Comparison of ENCODE assay signal across 14 cellular contexts in genomic region chr16:69925311-69925710, GRCh38. TPM values are rescaled to one million over a fixed set of nuclear protein-coding genes. Genes with fewer than 3 reads are reported as not detected.
DNase-seq lines count a peak whose midpoint lies in the region; ATAC-seq and TF ChIP-seq lines count a peak whose summit lies in the region.
"Had no signal": no experiment of that assay in that cellular context is flagged by ENCODE, and none has a peak within 500 bp of the region (broad histone marks: within the 10 kb centered on the region; RNA-seq: fewer than 3 reads in every experiment).

No MANE protein-coding gene starts in this region.

- peak overlapping the region; percentile 18 for H2AK9ac ChIP-seq in IMR-90 (replicated peaks; ENCODE audit: low read depth, low read length, poor library complexity)

- H3K36me3 ChIP-seq in IMR-90 (ENCODE audit: control insufficient read depth, insufficient read depth, low read length), result no peaks in the 10 kb centered on the region
- peaks cover 12% of the 10 kb centered on the region for H3K36me3 ChIP-seq in suprapubic skin

- POLR2A ChIA-PET in IMR-90 (lab: Charles Lee; ENCODE audit: unreplicated experiment), result no interaction called here

- CTCF ChIA-PET in IMR-90 (lab: Yijun Ruan, JAX), result interaction anchor here (0.7 kb wide), 1 partner anchor 124 kb away, joined by 3 read pairs; no protein-coding TSS in a partner anchor

- no peak overlapping the region; the same call in 1 of the 2 replicates for H3K4me2 ChIP-seq in IMR-90 (ENCODE audit: low read depth, low read length)

- peak overlapping the region; percentile 71 for H3K14ac ChIP-seq in IMR-90 (replicated peaks; ENCODE audit: low read depth, low read length)

- H3K4me1 Mint-ChIP-seq in mesothelial cell of epicardium, result peaks cover 26% of the 10 kb centered on the region
- H3K4me1 Mint-ChIP-seq: immature natural killer cell had no signal

- no peaks in the 10 kb centered on the region for H3K9me3 Mint-ChIP-seq in mesothelial cell of epicardium
- H3K9me3 Mint-ChIP-seq: immature natural killer cell; stimulated activated effector memory CD8-positive, alpha-beta T cell treated with anti-CD3 and anti-CD28 coated beads, Interleukin-12 subunit alpha, Interleukin-12 subunit beta, amount 100 ng/mL, for 72 hours had no signal

- H3K4ac ChIP-seq in IMR-90 (ENCODE audit: low read depth, low read length), result peak overlapping the region; percentile 88

- peak overlapping the region; percentile 68; the same call in 1 of the 2 replicates for H3K23ac ChIP-seq in IMR-90 (ENCODE audit: low read depth, low read length)

- H3K4me3 Mint-ChIP-seq in mesothelial cell of epicardium, result no peak overlapping the region
- H3K4me3 Mint-ChIP-seq: immature natural killer cell; stimulated activated effector memory CD8-positive, alpha-beta T cell treated with anti-CD3 and anti-CD28 coated beads, Interleukin-12 subunit alpha, Interleukin-12 subunit beta, amount 100 ng/mL, for 72 hours had no signal

- H3K4me1 ChIP-seq in IMR-90 (ENCODE audit: control insufficient read depth, insufficient read depth, low read length) (peaks cover 11% of the 10 kb centered on the region), suprapubic skin (peaks cover 43% of the 10 kb centered on the region)

- BruUV-seq in IMR-90 (replicated peaks; lab: Mats Ljungman, UMichigan), result no TSS peak

- 0 out of 2 replicates have a peak overlapping the region, but pooled peaks have one; percentile 53 for H3K9ac ChIP-seq in IMR-90 (ENCODE audit: low read depth, low read length)

- peak overlapping the region; percentile 90 for H4K5ac ChIP-seq in IMR-90 (ENCODE audit: low read depth, low read length)

- H3K27me3 Mint-ChIP-seq in mesothelial cell of epicardium (ENCODE audit: low read depth), result no peaks in the 10 kb centered on the region

- in situ Hi-C loops in IMR-90 (cut with MboI; ENCODE audit: low sequenced_read_pairs), result no loop called here

- peaks cover 0 to 18% of the 10 kb centered on the region in 2 experiments; a peak in 3 of 4 replicates for H3K79me1 ChIP-seq in IMR-90 (ENCODE audit: low read depth in 1 of 2, low read length in 2 of 2)

- H3K27me3 ChIP-seq in IMR-90 (ENCODE audit: control insufficient read depth, insufficient read depth, low read length), result no peaks in the 10 kb centered on the region
- H3K27me3 ChIP-seq in dorsolateral prefrontal cortex, result no peaks in the 10 kb centered on the region
- H3K27me3 ChIP-seq in suprapubic skin, result no peaks in the 10 kb centered on the region

- peak overlapping the region; percentile 62; the same call in 1 of the 2 replicates for H2BK20ac ChIP-seq in IMR-90 (ENCODE audit: low read depth, low read length)

- H3K27ac Mint-ChIP-seq in mesothelial cell of epicardium, result peak overlapping the region; percentile 88
- H3K27ac Mint-ChIP-seq: stimulated activated effector memory CD8-positive, alpha-beta T cell treated with anti-CD3 and anti-CD28 coated beads, Interleukin-12 subunit alpha, Interleukin-12 subunit beta, amount 100 ng/mL, for 72 hours had no signal

- peak overlapping the region; percentile 79 for H4K91ac ChIP-seq in IMR-90 (ENCODE audit: insufficient read depth, low read depth, low read length)

- H3K36me3 Mint-ChIP-seq in mesothelial cell of epicardium, result peaks cover 7% of the 10 kb centered on the region

- no peaks in the 10 kb centered on the region for H3K9me3 ChIP-seq in IMR-90 (ENCODE audit: control insufficient read depth, insufficient read depth, low read length)
- no peaks in the 10 kb centered on the region for H3K9me3 ChIP-seq in suprapubic skin

- dilution Hi-C loops in IMR-90 (cut with HindIII; ENCODE audit: low sequenced_read_pairs, unreplicated experiment), result no loop called here

- peak overlapping the region; percentile 33 for H2BK5ac ChIP-seq in IMR-90 (ENCODE audit: low read depth, low read length, poor library complexity, severe bottlenecking)

- H2BK120ac ChIP-seq in IMR-90 (ENCODE audit: low read depth, low read length), result peak overlapping the region; percentile 86

- ATAC-seq in IMR-90 (ENCODE audit: low read depth), result no peak
- ATAC-seq: esophagus mucosa; Panc1; stimulated activated effector memory CD8-positive, alpha-beta T cell treated with anti-CD3 and anti-CD28 coated beads, Interleukin-12 subunit alpha, Interleukin-12 subunit beta, amount 100 ng/mL, for 72 hours had no signal

- TF ChIP-seq POLR2A in IMR-90 (IDR thresholded peaks at IDR 0.05; ENCODE audit: low read depth, low read length), result no peak
- TF ChIP-seq POLR2A in suprapubic skin (IDR thresholded peaks at IDR 0.05), result no peak

- no peak for DNase-seq in IMR-90
- no peak for DNase-seq in dorsolateral prefrontal cortex
- no peak for DNase-seq in mesothelial cell of epicardium (ENCODE audit: low spot score in 2 of 2, unreplicated experiment in 2 of 2)
- DNase-seq in suprapubic skin (ENCODE audit: low spot score in 2 of 2), result no peak
- no peak for DNase-seq in anterior cingulate cortex (lab: John Stamatoyannopoulos, UW)
- no peak for DNase-seq in inferior parietal cortex (ENCODE audit: extremely low spot score)
- DNase-seq in activated T-cell treated with anti-CD3 and anti-CD28 coated beads, Interleukin-2, amount 50 U/mL, for 1 hour, result no peak
- no peak for DNase-seq in D341Med (ENCODE audit: low spot score)
- DNase-seq: COR-L47, immature natural killer cell, NCI-H2227 treated with DMSO at 0.1 percent for 48 hours had no signal

- no peaks in the 10 kb centered on the region for H4K20me1 ChIP-seq in IMR-90 (ENCODE audit: insufficient read depth, low read length)

- peak overlapping the region; percentile 80; the same call in 2 of the 3 replicates for H2BK15ac ChIP-seq in IMR-90 (ENCODE audit: low read depth, low read length)

- no peak overlapping the region for H3K56ac ChIP-seq in IMR-90 (ENCODE audit: extremely low read depth, insufficient read depth, low read length)

- H3K9me1 ChIP-seq in IMR-90 (ENCODE audit: insufficient read depth, low read length), result peaks cover 13% of the 10 kb centered on the region; the same call in 1 of the 2 replicates

- peak overlapping the region; percentile 86 for H3K18ac ChIP-seq in IMR-90 (ENCODE audit: low read depth, low read length)

- no peak overlapping the region for H3K27ac ChIP-seq in IMR-90 (ENCODE audit: insufficient read depth, low read length)
- H3K27ac ChIP-seq in dorsolateral prefrontal cortex, result peak overlapping the region in 56 of 59 donors; percentile 14 to 93 (median 74)
- H3K27ac ChIP-seq in suprapubic skin, result peak overlapping the region; percentile 76

- TF ChIP-seq RAD21 in IMR-90 (IDR thresholded peaks at IDR 0.05; ENCODE audit: low read length), result no peak

- peak overlapping the region; percentile 81 for H2AK5ac ChIP-seq in IMR-90 (ENCODE audit: low read depth, low read length)

- peak overlapping the region; percentile 85 for H2AFZ ChIP-seq in IMR-90 (replicated peaks; ENCODE audit: low read length, poor library complexity)

- 85% methylated on average over 4 of the region's 8 CpGs; no CpG with 5 or more reads in 1 of the 2 experiments for WGBS in IMR-90 (ENCODE audit: extremely low coverage in 2 of 2, insufficient read length in 1 of 2), 2 experiments
- WGBS in suprapubic skin, result 61% methylated on average over 8 of the region's 8 CpGs

- H3K4me3 ChIP-seq in IMR-90 (ENCODE audit: insufficient read depth, low read depth, low read length) (no peak overlapping the region), dorsolateral prefrontal cortex (peak overlapping the region in 30 of 59 donors; percentile 3 to 53 (median 30)), suprapubic skin (peak overlapping the region; percentile 39)

- TF ChIP-seq EP300 in suprapubic skin (IDR thresholded peaks at IDR 0.05), result no peak

- H4K8ac ChIP-seq in IMR-90 (ENCODE audit: low read depth in 2 of 2, low read length in 2 of 2), result peak overlapping the region; percentile 86 to 89; a peak in 3 of 4 replicates

- intact Hi-C loops in IMR-90 (cut with micrococcal nuclease), result no loop called here
- intact Hi-C loops in dorsolateral prefrontal cortex (cut with DNase I), result no loop called here

- TF ChIP-seq CTCF in IMR-90 (conservative IDR thresholded peaks at IDR 0.05; ENCODE audit: low read depth, low read length) (no peak), dorsolateral prefrontal cortex (IDR thresholded peaks at IDR 0.05 in 54 of 56, conservative IDR thresholded peaks at IDR 0.05 in 2 of 56; ENCODE audit: low read depth in 1 of 56, partially characterized antibody in 56 of 56) (no peak), mesothelial cell of epicardium (IDR thresholded peaks at IDR 0.05; ENCODE audit: unreplicated experiment) (no peak), suprapubic skin (IDR thresholded peaks at IDR 0.05) (no peak)

TF ChIP-seq in IMR-90, 13 proteins besides CTCF, POLR2A, EP300 and RAD21 (continues in another document):
- TF ChIP-seq SMC3 (IDR thresholded peaks at IDR 0.05; ENCODE audit: low read depth, low read length), result no peak
- no peak for TF ChIP-seq CHD1 (IDR thresholded peaks at IDR 0.05; ENCODE audit: low read depth, low read length)
- TF ChIP-seq FOS (IDR thresholded peaks at IDR 0.05; ENCODE audit: low read depth, low read length), result no peak
- no peak for TF ChIP-seq MAZ (IDR thresholded peaks at IDR 0.05; ENCODE audit: borderline replicate concordance, low read depth, low read length)
- TF ChIP-seq NFE2L2 (IDR thresholded peaks at IDR 0.05; ENCODE audit: low read depth, low read length), result no peak
- no peak for TF ChIP-seq RFX5 (IDR thresholded peaks at IDR 0.05; ENCODE audit: low read depth, low read length)
- TF ChIP-seq MAFK (IDR thresholded peaks at IDR 0.05; ENCODE audit: low read depth, low read length), result no peak
- no peak for TF ChIP-seq USF2 (IDR thresholded peaks at IDR 0.05; ENCODE audit: low read depth, low read length)
- no peak for TF ChIP-seq BHLHE40 (IDR thresholded peaks at IDR 0.05; ENCODE audit: low read depth, low read length)
- TF ChIP-seq CEBPB (IDR thresholded peaks at IDR 0.05; ENCODE audit: low read depth, low read length), result no peak
- no peak for TF ChIP-seq MXI1 (IDR thresholded peaks at IDR 0.05; ENCODE audit: borderline replicate concordance, low read depth, low read length)

RNA-seq across cellular contexts. Expression of gene CLEC18A, which starts 25.8 kb away (rescaled TPM):
- total RNA-seq in IMR-90 (2012; rRNA removed) (under 0.01 TPM in 1 of 2 replicates, not detected in the other), dorsolateral prefrontal cortex (10 to 100 TPM in 5 of 120 experiments, 1 to 10 TPM in 108, under 1 TPM in 6, not detected in 1; 0.35 to 15.8 (median 3.8) TPM), mesothelial cell of epicardium (2.2 to 2.4 TPM (median 2.4 TPM) in 3 replicates), suprapubic skin (1 to 10 TPM in 3 of 4 donors, under 1 TPM in 1; 0.87 to 2.9 (median 1.5) TPM)
- 0.04 TPM in 1 of 2 replicates, not detected in the other for polyA plus RNA-seq in IMR-90 (2012; rRNA removed)
- 0.02 TPM in 1 of 2 replicates, not detected in the other for polyA plus RNA-seq in IMR-90 (2012; cell fraction: cytosol; rRNA removed)
- 0.41 and 0.85 TPM in 2 replicates for polyA plus RNA-seq in IMR-90 (2012; cell fraction: nucleus; rRNA removed; ENCODE audit: low replicate concordance)
- polyA plus RNA-seq: immature natural killer cell had no signal
